ENCODE assay signal across 8 cellular contexts in genomic region chr6:146700078-146700686, GRCh38.
DNase-seq lines count a peak whose midpoint lies in the region; ATAC-seq and TF ChIP-seq lines count a peak whose summit lies in the region.

No MANE protein-coding gene starts in this region.

- H3K9me2 ChIP-seq in DOHH2 (replicated peaks; ENCODE audit: control insufficient read depth, low read length) = no peaks in the 10 kb centered on the region

- CTCF ChIA-PET in activated CD4-positive, alpha-beta memory T cell treated with anti-CD3 and anti-CD28 coated beads, Interleukin-2, amount 10 ng/mL, durations not matched to agents 7 days and 5 days (lab: Charles Lee) = interaction anchor here (0.9 to 1.6 kb wide), 2 partner anchors 10 to 771 kb away, joined by 3 to 4 read pairs; no protein-coding TSS in a partner anchor

- no peaks in the 10 kb centered on the region for H3K4me1 Mint-ChIP-seq in activated CD4-positive, alpha-beta memory T cell treated with anti-CD3 and anti-CD28 coated beads, Interleukin-2, amount 10 ng/mL, durations not matched to agents 7 days and 5 days

- ATAC-seq in HG03565 (IDR thresholded peaks at IDR 0.05; ENCODE audit: unreplicated experiment) = peak; percentile 83

- H3K27me3 Mint-ChIP-seq in activated CD4-positive, alpha-beta memory T cell treated with anti-CD3 and anti-CD28 coated beads, Interleukin-2, amount 10 ng/mL, durations not matched to agents 7 days and 5 days = no peaks in the 10 kb centered on the region

- no peaks in the 10 kb centered on the region for H3F3A ChIP-seq in DOHH2 (ENCODE audit: control insufficient read depth, insufficient read depth)

- TF ChIP-seq CTCF in DOHH2 (IDR thresholded peaks at IDR 0.05; ENCODE audit: low read depth, low read length, poor library complexity, severe bottlenecking) (peak; percentile 74), GM20000 (IDR thresholded peaks at IDR 0.05; ENCODE audit: extremely low read depth, missing control alignments) (peak; percentile 56)

- H3K36me3 Mint-ChIP-seq in activated CD4-positive, alpha-beta memory T cell treated with anti-CD3 and anti-CD28 coated beads, Interleukin-2, amount 10 ng/mL, durations not matched to agents 7 days and 5 days (ENCODE audit: low read depth) = no peaks in the 10 kb centered on the region

- H3K9me3 Mint-ChIP-seq in activated CD4-positive, alpha-beta memory T cell treated with anti-CD3 and anti-CD28 coated beads, Interleukin-2, amount 10 ng/mL, durations not matched to agents 7 days and 5 days = no peaks in the 10 kb centered on the region

- H3K9me3 ChIP-seq in DOHH2 (ENCODE audit: control insufficient read depth, insufficient read depth, low read length) = no peaks in the 10 kb centered on the region

- H3K4me3 ChIP-seq in DOHH2 (ENCODE audit: low read length) = no peak overlapping the region

- no peaks in the 10 kb centered on the region for H3K27me3 ChIP-seq in DOHH2 (ENCODE audit: control insufficient read depth, low read length)

- H3K4me3 Mint-ChIP-seq in activated CD4-positive, alpha-beta memory T cell treated with anti-CD3 and anti-CD28 coated beads, Interleukin-2, amount 10 ng/mL, durations not matched to agents 7 days and 5 days = no peak overlapping the region

- no peak overlapping the region for H3K4me2 ChIP-seq in DOHH2 (ENCODE audit: low read length)

- H3K27ac ChIP-seq in DOHH2 (ENCODE audit: low read depth, low read length) = no peak overlapping the region

- H3K4me1 ChIP-seq in DOHH2 (ENCODE audit: control insufficient read depth, low read length) = no peaks in the 10 kb centered on the region

- peak; percentile 45 for DNase-seq in GM20000 (ENCODE audit: low spot score)
- DNase-seq in NCI-H526 treated with DMSO at 0.1 percent for 48 hours (lab: John Stamatoyannopoulos, UW) = peak; percentile 50
- peak; percentile 20 for DNase-seq in activated CD4-positive, alpha-beta memory T cell treated with anti-CD3 and anti-CD28 coated beads, Interleukin-2, amount 10 ng/mL, durations not matched to agents 7 days and 5 days
- DNase-seq in fibroblast of the conjunctiva (ENCODE audit: low read depth) = peak; percentile 76
- DNase-seq in nucleus accumbens (lab: John Stamatoyannopoulos, UW) = peak in 50 of 56 donors; percentile 0 to 82 (median 30)
- no peak for DNase-seq in activated effector memory CD4-positive, alpha-beta T cell treated with Interleukin-2 at 50 U/mL for 16 hours

- no peaks in the 10 kb centered on the region for H3K79me2 ChIP-seq in DOHH2 (ENCODE audit: control insufficient read depth, low read length)

- H3K27ac Mint-ChIP-seq in activated CD4-positive, alpha-beta memory T cell treated with anti-CD3 and anti-CD28 coated beads, Interleukin-2, amount 10 ng/mL, durations not matched to agents 7 days and 5 days = no peak overlapping the region

- POLR2A ChIA-PET in activated CD4-positive, alpha-beta memory T cell treated with anti-CD3 and anti-CD28 coated beads, Interleukin-2, amount 10 ng/mL, durations not matched to agents 7 days and 5 days (lab: Charles Lee) = no interaction called here

- no peaks in the 10 kb centered on the region for H3K36me3 ChIP-seq in DOHH2 (ENCODE audit: control insufficient read depth, low read length)

- H4K20me1 ChIP-seq in DOHH2 (ENCODE audit: control insufficient read depth, insufficient read depth, low read depth, low read length) = no peaks in the 10 kb centered on the region
